2 cellular contexts compared by ENCODE assay signal in genomic region chr2:149575742-149576141, GRCh38.
TF ChIP-seq lines count a peak whose summit lies in the region.

No MANE protein-coding gene starts in this region.

TF ChIP-seq in IMR-90, 13 proteins besides CTCF, POLR2A, EP300 and RAD21:
- no peak for TF ChIP-seq SMC3 (IDR thresholded peaks at IDR 0.05; ENCODE audit: low read depth, low read length)
- TF ChIP-seq BHLHE40 (IDR thresholded peaks at IDR 0.05; ENCODE audit: low read depth, low read length) = no peak
- TF ChIP-seq MAFK (IDR thresholded peaks at IDR 0.05; ENCODE audit: low read depth, low read length) = peak; percentile 90
- TF ChIP-seq, protein P1, sequence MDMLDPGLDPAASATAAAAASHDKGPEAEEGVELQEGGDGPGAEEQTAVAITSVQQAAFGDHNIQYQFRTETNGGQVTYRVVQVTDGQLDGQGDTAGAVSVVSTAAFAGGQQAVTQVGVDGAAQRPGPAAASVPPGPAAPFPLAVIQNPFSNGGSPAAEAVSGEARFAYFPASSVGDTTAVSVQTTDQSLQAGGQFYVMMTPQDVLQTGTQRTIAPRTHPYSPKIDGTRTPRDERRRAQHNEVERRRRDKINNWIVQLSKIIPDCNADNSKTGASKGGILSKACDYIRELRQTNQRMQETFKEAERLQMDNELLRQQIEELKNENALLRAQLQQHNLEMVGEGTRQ (IDR thresholded peaks at IDR 0.05; ENCODE audit: low read depth, low read length) = no peak

TF ChIP-seq in K562, 482 proteins besides CTCF, POLR2A, EP300 and RAD21 (continued from another document):
- TF ChIP-seq MAFG (tag; conservative IDR thresholded peaks at IDR 0.05) = peak; percentile 91
- TF ChIP-seq SMARCA4 (IDR thresholded peaks at IDR 0.05) = no peak
- no peak for TF ChIP-seq XRCC3 (IDR thresholded peaks at IDR 0.05)
- TF ChIP-seq C11orf30 (IDR thresholded peaks at IDR 0.05; ENCODE audit: low read depth) = peak; percentile 96
- TF ChIP-seq MAFF (IDR thresholded peaks at IDR 0.05; ENCODE audit: low read length) = peak; percentile 86; the same call in 1 of the 2 replicates
- TF ChIP-seq ZNF316 (IDR thresholded peaks at IDR 0.05) = peak; percentile 98
- TF ChIP-seq MAFK (IDR thresholded peaks at IDR 0.05; ENCODE audit: low read length) = peak; percentile 86
- TF ChIP-seq FOXK2 (conservative IDR thresholded peaks at IDR 0.05 in 1 of 2, IDR thresholded peaks at IDR 0.05 in 1 of 2; ENCODE audit: low read depth in 2 of 2) = no peak
